In genomic region chr6:137846274-137846673, GRCh38 we compare ENCODE assay signal across 1 cellular context.
TF ChIP-seq lines count a peak whose summit lies in the region.

No MANE protein-coding gene starts in this region.

TF ChIP-seq in HepG2, 621 proteins besides CTCF, POLR2A, EP300 and RAD21 (continued from another document):
- TF ChIP-seq ZBTB43 (CRISPR knock-in tag; conservative IDR thresholded peaks at IDR 0.05) (0 out of 2 replicates have a peak, but pooled peaks have one; percentile 40), KLF16 (CRISPR knock-in tag; IDR thresholded peaks at IDR 0.05) (no peak), NR1H2 (CRISPR knock-in tag; IDR thresholded peaks at IDR 0.05; ENCODE audit: borderline replicate concordance, low read depth) (no peak), ZBED4 (CRISPR knock-in tag; IDR thresholded peaks at IDR 0.05; ENCODE audit: borderline replicate concordance) (peak; percentile 33; the same call in 1 of the 2 replicates), CAMTA2 (CRISPR knock-in tag; IDR thresholded peaks at IDR 0.05; ENCODE audit: borderline replicate concordance) (no peak), RBM39 (IDR thresholded peaks at IDR 0.05; ENCODE audit: low read depth, low read length, poor library complexity, severe bottlenecking) (no peak), HOMEZ (CRISPR knock-in tag; IDR thresholded peaks at IDR 0.05; ENCODE audit: low read depth) (0 out of 2 replicates have a peak, but pooled peaks have one; percentile 25), ZNF709 (CRISPR knock-in tag; IDR thresholded peaks at IDR 0.05) (no peak), NKX3-1 (CRISPR knock-in tag; IDR thresholded peaks at IDR 0.05) (no peak), ZNF331 (CRISPR knock-in tag; IDR thresholded peaks at IDR 0.05) (peak; percentile 24; the same call in 1 of the 2 replicates), KLF11 (CRISPR knock-in tag; IDR thresholded peaks at IDR 0.05) (no peak), ZSCAN30 (CRISPR knock-in tag; IDR thresholded peaks at IDR 0.05) (0 out of 2 replicates have a peak, but pooled peaks have one; percentile 31), ZNF292 (CRISPR knock-in tag; IDR thresholded peaks at IDR 0.05; ENCODE audit: borderline replicate concordance, low read depth) (peak; percentile 68; the same call in 1 of the 2 replicates), NR2F6 (IDR thresholded peaks at IDR 0.05) (no peak), NR2F6 (CRISPR knock-in tag; IDR thresholded peaks at IDR 0.05) (peak; percentile 62), RFX3 (CRISPR knock-in tag; IDR thresholded peaks at IDR 0.05) (no peak), ZNF501 (CRISPR knock-in tag; IDR thresholded peaks at IDR 0.05) (no peak), ARNTL (CRISPR knock-in tag; IDR thresholded peaks at IDR 0.05) (no peak), AHDC1 (CRISPR knock-in tag; IDR thresholded peaks at IDR 0.05; ENCODE audit: borderline replicate concordance) (peak; percentile 55; the same call in 1 of the 2 replicates), ZNF432 (CRISPR knock-in tag; IDR thresholded peaks at IDR 0.05; ENCODE audit: borderline replicate concordance) (no peak), NFIC (IDR thresholded peaks at IDR 0.05; ENCODE audit: low read length) (no peak), GABPA (IDR thresholded peaks at IDR 0.05; ENCODE audit: low read depth, low read length) (no peak), GABPA (CRISPR knock-in tag; IDR thresholded peaks at IDR 0.05; ENCODE audit: low read depth) (no peak), SOX5 (CRISPR knock-in tag; IDR thresholded peaks at IDR 0.05; ENCODE audit: borderline replicate concordance) (peak; percentile 56; the same call in 1 of the 2 replicates), MED1 (CRISPR knock-in tag; IDR thresholded peaks at IDR 0.05) (peak; percentile 63), MYPOP (CRISPR knock-in tag; IDR thresholded peaks at IDR 0.05) (no peak), ZBTB20 (CRISPR knock-in tag; IDR thresholded peaks at IDR 0.05; ENCODE audit: borderline replicate concordance, low read depth) (no peak), NPAS2 (CRISPR knock-in tag; IDR thresholded peaks at IDR 0.05; ENCODE audit: borderline replicate concordance) (no peak), SAP130 (CRISPR knock-in tag; IDR thresholded peaks at IDR 0.05; ENCODE audit: low read depth) (peak; percentile 48; the same call in 1 of the 2 replicates), EZH2 (conservative IDR thresholded peaks at IDR 0.05; ENCODE audit: low read depth, low read length) (no peak), ZNF232 (CRISPR knock-in tag; IDR thresholded peaks at IDR 0.05; ENCODE audit: borderline replicate concordance) (no peak), GLMP (CRISPR knock-in tag; IDR thresholded peaks at IDR 0.05; ENCODE audit: borderline replicate concordance) (no peak), CBX1 (IDR thresholded peaks at IDR 0.05; ENCODE audit: low read depth) (no peak), KDM4B (CRISPR knock-in tag; IDR thresholded peaks at IDR 0.05) (no peak), ZNF790 (CRISPR knock-in tag; IDR thresholded peaks at IDR 0.05; ENCODE audit: borderline replicate concordance) (no peak), SALL2 (CRISPR knock-in tag; IDR thresholded peaks at IDR 0.05) (no peak), ARID4A (CRISPR knock-in tag; IDR thresholded peaks at IDR 0.05; ENCODE audit: borderline replicate concordance) (no peak), DPF2 (CRISPR knock-in tag; IDR thresholded peaks at IDR 0.05; ENCODE audit: borderline replicate concordance, low read depth) (no peak), ZNF207 (IDR thresholded peaks at IDR 0.05; ENCODE audit: borderline replicate concordance) (no peak), ARNT (IDR thresholded peaks at IDR 0.05) (no peak)
